Comparison of ENCODE assay signal across 19 cellular contexts in the genomic region with DNA sequence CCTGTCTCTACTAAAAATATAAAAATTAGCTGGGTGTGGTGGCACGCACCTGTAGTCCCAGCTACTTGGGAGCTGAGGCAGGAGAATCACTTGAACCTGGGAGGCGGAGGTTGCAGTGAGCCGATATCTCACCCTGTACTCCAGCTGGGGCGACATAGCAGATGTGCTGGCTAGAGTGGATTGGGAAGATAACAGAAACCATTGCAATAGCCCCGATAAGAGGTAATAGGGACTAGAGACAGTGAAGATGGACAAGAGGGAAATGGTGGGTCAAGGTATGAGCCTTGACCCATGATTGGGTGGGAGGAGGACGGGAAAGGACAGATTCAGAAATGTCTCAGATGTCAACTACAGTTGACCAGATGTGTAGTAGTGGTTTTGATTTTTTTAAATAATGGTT. TPM values are rescaled to one million over a fixed set of nuclear protein-coding genes. Genes with fewer than 3 reads are reported as not detected.
DNase-seq lines count a peak whose midpoint lies in the region; ATAC-seq and TF ChIP-seq lines count a peak whose summit lies in the region.
"Had no signal": no experiment of that assay in that cellular context is flagged by ENCODE, and none has a peak within 500 bp of the region (broad histone marks: within the 10 kb centered on the region; RNA-seq: fewer than 3 reads in every experiment).

No MANE protein-coding gene starts in this region.

- POLR2A ChIA-PET in OCI-LY7 (lab: Charles Lee), result interaction anchor here (0.6 to 2.5 kb wide), 8 partner anchors 8 to 79 kb away, joined by 3 to 14 read pairs (median 3); no protein-coding TSS in a partner anchor

- no peak for ATAC-seq in left ventricle myocardium superior
- ATAC-seq: HepG2 had no signal

- H3K4me1 Mint-ChIP-seq in activated T-helper 2 cell treated with anti-CD3 and anti-CD28 coated beads, Interferon-gamma antibody, Interleukin-2, Interleukin-4, amounts not matched to agents 10 μg/mL and 5 μg/mL and 100 μg/mL, durations not matched to agents 14 hours and 24 hours and 36 hours (ENCODE audit: low read depth), result peaks cover 3% of the 10 kb centered on the region

- BruUV-seq in OCI-LY7 (replicated peaks; lab: Mats Ljungman, UMichigan), result no TSS peak

- peaks cover 17% of the 10 kb centered on the region for H3K36me3 Mint-ChIP-seq in activated T-helper 2 cell treated with anti-CD3 and anti-CD28 coated beads, Interferon-gamma antibody, Interleukin-2, Interleukin-4, amounts not matched to agents 10 μg/mL and 5 μg/mL and 100 μg/mL, durations not matched to agents 14 hours and 24 hours and 36 hours (ENCODE audit: low read depth)

- H3K9me3 ChIP-seq in left ventricle myocardium inferior (replicated peaks) (peaks cover 18% of the 10 kb centered on the region), OCI-LY7 (ENCODE audit: low read length) (peaks cover 17% of the 10 kb centered on the region)

- H3K27me3 Mint-ChIP-seq in activated T-helper 2 cell treated with anti-CD3 and anti-CD28 coated beads, Interferon-gamma antibody, Interleukin-2, Interleukin-4, amounts not matched to agents 10 μg/mL and 5 μg/mL and 100 μg/mL, durations not matched to agents 14 hours and 24 hours and 36 hours (ENCODE audit: low read depth), result peaks cover 9% of the 10 kb centered on the region
- H3K27me3 Mint-ChIP-seq: CD4-positive, alpha-beta T cell had no signal

- peaks cover 16% of the 10 kb centered on the region for H3K9me3 Mint-ChIP-seq in activated T-helper 2 cell treated with anti-CD3 and anti-CD28 coated beads, Interferon-gamma antibody, Interleukin-2, Interleukin-4, amounts not matched to agents 10 μg/mL and 5 μg/mL and 100 μg/mL, durations not matched to agents 14 hours and 24 hours and 36 hours

- H3K36me3 ChIP-seq in left ventricle myocardium inferior, result peaks cover 11% of the 10 kb centered on the region
- peaks cover 72% of the 10 kb centered on the region for H3K36me3 ChIP-seq in OCI-LY7 (ENCODE audit: insufficient read depth, low read length)
- H3K36me3 ChIP-seq: HAP-1 had no signal

- H3K4me3 Mint-ChIP-seq in activated T-helper 2 cell treated with anti-CD3 and anti-CD28 coated beads, Interferon-gamma antibody, Interleukin-2, Interleukin-4, amounts not matched to agents 10 μg/mL and 5 μg/mL and 100 μg/mL, durations not matched to agents 14 hours and 24 hours and 36 hours (ENCODE audit: low read depth), result no peak overlapping the region
- H3K4me3 Mint-ChIP-seq: CD4-positive, alpha-beta T cell had no signal

- no peaks in the 10 kb centered on the region for H3K9me2 ChIP-seq in OCI-LY7 (ENCODE audit: insufficient read depth, low read length)

- peaks cover 90% of the 10 kb centered on the region for H3K79me2 ChIP-seq in OCI-LY7 (ENCODE audit: insufficient read depth, low read depth, low read length)

- H3K27me3 ChIP-seq in left ventricle myocardium inferior (ENCODE audit: low read depth), result no peaks in the 10 kb centered on the region

- TF ChIP-seq CTCF in left ventricle myocardium inferior (IDR thresholded peaks at IDR 0.05; ENCODE audit: borderline replicate concordance), result no peak
- no peak for TF ChIP-seq CTCF in OCI-LY7 (conservative IDR thresholded peaks at IDR 0.05; ENCODE audit: low read length)

- CTCF ChIA-PET in OCI-LY7 (lab: Charles Lee; ENCODE audit: unreplicated experiment), result no interaction called here

- peaks cover 31% of the 10 kb centered on the region for H3K4me1 ChIP-seq in left ventricle myocardium inferior
- peaks cover 60% of the 10 kb centered on the region for H3K4me1 ChIP-seq in OCI-LY7 (ENCODE audit: insufficient read depth, low read length, poor library complexity, severe bottlenecking)
- H3K4me1 ChIP-seq: Caco-2 had no signal

- intact Hi-C loops in left ventricle myocardium inferior (cut with micrococcal nuclease) (loop anchor here (10.0 kb wide), 1 partner anchor 45 kb away; no protein-coding TSS in a partner anchor), left ventricle myocardium superior (cut with micrococcal nuclease) (no loop called here), OCI-LY7 (cut with micrococcal nuclease; ENCODE audit: unreplicated experiment) (no loop called here)
- intact Hi-C loops in activated T-helper 2 cell treated with anti-CD3 and anti-CD28 coated beads, Interferon-gamma antibody, Interleukin-2, Interleukin-4, amounts not matched to agents 10 μg/mL and 5 μg/mL and 100 μg/mL, durations not matched to agents 14 hours and 24 hours and 36 hours (cut with micrococcal nuclease), result loop anchor here (5.0 kb wide), 1 partner anchor 77 kb away; no protein-coding TSS in a partner anchor

- no peak for TF ChIP-seq POLR2A in erythroblast (IDR thresholded peaks at IDR 0.05; ENCODE audit: low read length)

- H3K27ac Mint-ChIP-seq in activated T-helper 2 cell treated with anti-CD3 and anti-CD28 coated beads, Interferon-gamma antibody, Interleukin-2, Interleukin-4, amounts not matched to agents 10 μg/mL and 5 μg/mL and 100 μg/mL, durations not matched to agents 14 hours and 24 hours and 36 hours, result no peak overlapping the region
- H3K27ac Mint-ChIP-seq: CD4-positive, alpha-beta T cell had no signal

- no peak for DNase-seq in left ventricle myocardium inferior
- no peak for DNase-seq in left ventricle myocardium superior
- no peak for DNase-seq in OCI-LY7 (ENCODE audit: low spot score)
- DNase-seq in erythroblast (lab: John Stamatoyannopoulos, UW), result peak; percentile 14 to 69
- DNase-seq in stimulated activated CD4-positive, alpha-beta T cell treated with anti-CD3 and anti-CD28 coated beads, Interleukin-4, amount 100 ng/mL, for 24 hours, result no peak
- no peak for DNase-seq in SW480 (ENCODE audit: low spot score)
- DNase-seq in NCI-H524 treated with DMSO at 0.1 percent for 48 hours (lab: John Stamatoyannopoulos, UW), result no peak
- no peak for DNase-seq in activated T-helper 2 cell treated with anti-CD3 and anti-CD28 coated beads, Interferon-gamma antibody, Interleukin-2, Interleukin-4, amounts not matched to agents 10 μg/mL and 5 μg/mL and 100 μg/mL, durations not matched to agents 14 hours and 24 hours and 36 hours (ENCODE audit: low spot score)
- DNase-seq: Caco-2; CD4-positive, alpha-beta T cell; DMS153; EL; NCI-H1417 treated with DMSO at 0.1 percent for 48 hours; NCI-H187 treated with DMSO at 0.1 percent for 48 hours; NCI-H226; NCI-H524 had no signal

- H3K4me3 ChIP-seq in left ventricle myocardium inferior (no peak overlapping the region), OCI-LY7 (ENCODE audit: low read depth, low read length, poor library complexity, severe bottlenecking) (peak overlapping the region; percentile 82)
- H3K4me3 ChIP-seq: HAP-1 had no signal

- no peak overlapping the region for H2AFZ ChIP-seq in OCI-LY7 (ENCODE audit: low read length)

- H3K4me2 ChIP-seq in OCI-LY7 (ENCODE audit: low read length), result peak overlapping the region; percentile 98
- H3K4me2 ChIP-seq: KMS-11 had no signal

- H4K20me1 ChIP-seq in OCI-LY7 (ENCODE audit: insufficient read depth, low read length), result no peaks in the 10 kb centered on the region

- H3K27ac ChIP-seq in left ventricle myocardium inferior (replicated peaks) (peak overlapping the region; percentile 12), OCI-LY7 (ENCODE audit: low read depth, low read length, poor library complexity, severe bottlenecking) (peak overlapping the region; percentile 64)
- H3K27ac ChIP-seq: KMS-11 had no signal

RNA-seq across cellular contexts. Expression of gene SWAP70, which starts 6.1 kb away (rescaled TPM):
- total RNA-seq in left ventricle myocardium inferior (20.6 TPM), left ventricle myocardium superior (25.0 TPM), OCI-LY7 (2022) (91.9 and 110 TPM in 2 replicates)
- total RNA-seq in OCI-LY7 (2014; rRNA removed; shearing (Covaris generic)), result 37.5 and 44.4 TPM in 2 replicates
- total RNA-seq in activated T-helper 2 cell treated with anti-CD3 and anti-CD28 coated beads, Interferon-gamma antibody, Interleukin-2, Interleukin-4, amounts not matched to agents 10 μg/mL and 5 μg/mL and 100 μg/mL, durations not matched to agents 14 hours and 24 hours and 36 hours, result 8.4 and 11.8 TPM in 2 replicates

Comparison
In these comparisons a context has a peak if more than half of its experiments do, and no peak if none do; other contexts are left out.
1. intact Hi-C loops: an anchor here in left ventricle myocardium inferior (10.0 kb wide) and activated T-helper 2 cell treated with anti-CD3 and anti-CD28 coated beads, Interferon-gamma antibody, Interleukin-2, Interleukin-4, amounts not matched to agents 10 μg/mL and 5 μg/mL and 100 μg/mL, durations not matched to agents 14 hours and 24 hours and 36 hours (5.0 kb wide); none called in left ventricle myocardium superior and OCI-LY7.
2. DNase-seq: peak in erythroblast (2 of 2); none in left ventricle myocardium inferior (single experiment), left ventricle myocardium superior (single experiment), OCI-LY7 (single experiment), stimulated activated CD4-positive, alpha-beta T cell treated with anti-CD3 and anti-CD28 coated beads, Interleukin-4, amount 100 ng/mL, for 24 hours (single experiment), SW480 (single experiment), NCI-H524 treated with DMSO at 0.1 percent for 48 hours (single experiment) and activated T-helper 2 cell treated with anti-CD3 and anti-CD28 coated beads, Interferon-gamma antibody, Interleukin-2, Interleukin-4, amounts not matched to agents 10 μg/mL and 5 μg/mL and 100 μg/mL, durations not matched to agents 14 hours and 24 hours and 36 hours (single experiment).